In the genomic region with DNA sequence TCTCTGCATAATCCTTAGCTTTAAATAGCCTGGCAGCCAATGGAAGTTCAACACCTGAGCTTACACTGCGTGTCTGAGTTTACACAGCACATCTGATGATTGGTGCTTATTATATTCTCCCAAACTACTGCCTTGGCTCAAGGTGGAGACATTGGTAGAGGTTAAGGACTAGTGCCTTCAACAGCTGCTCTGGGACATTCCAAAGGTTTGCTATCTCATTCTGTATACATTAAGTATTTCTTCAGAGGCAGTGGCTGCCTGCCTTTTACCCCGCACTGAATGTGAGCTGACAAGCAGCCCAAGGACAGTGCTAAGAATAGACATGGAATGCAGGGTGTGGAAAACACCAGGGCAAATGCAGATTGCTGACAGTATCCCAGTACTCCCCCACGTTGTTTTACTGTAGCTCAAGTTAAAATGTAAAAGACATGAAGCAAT, we compare ENCODE assay signal across 1 cellular context.
TF ChIP-seq lines count a peak whose summit lies in the region.

No MANE protein-coding gene starts in this region.

TF ChIP-seq in SK-N-SH, 30 proteins besides CTCF, POLR2A, EP300 and RAD21 (continued from another document):
- TF ChIP-seq, protein P1, sequence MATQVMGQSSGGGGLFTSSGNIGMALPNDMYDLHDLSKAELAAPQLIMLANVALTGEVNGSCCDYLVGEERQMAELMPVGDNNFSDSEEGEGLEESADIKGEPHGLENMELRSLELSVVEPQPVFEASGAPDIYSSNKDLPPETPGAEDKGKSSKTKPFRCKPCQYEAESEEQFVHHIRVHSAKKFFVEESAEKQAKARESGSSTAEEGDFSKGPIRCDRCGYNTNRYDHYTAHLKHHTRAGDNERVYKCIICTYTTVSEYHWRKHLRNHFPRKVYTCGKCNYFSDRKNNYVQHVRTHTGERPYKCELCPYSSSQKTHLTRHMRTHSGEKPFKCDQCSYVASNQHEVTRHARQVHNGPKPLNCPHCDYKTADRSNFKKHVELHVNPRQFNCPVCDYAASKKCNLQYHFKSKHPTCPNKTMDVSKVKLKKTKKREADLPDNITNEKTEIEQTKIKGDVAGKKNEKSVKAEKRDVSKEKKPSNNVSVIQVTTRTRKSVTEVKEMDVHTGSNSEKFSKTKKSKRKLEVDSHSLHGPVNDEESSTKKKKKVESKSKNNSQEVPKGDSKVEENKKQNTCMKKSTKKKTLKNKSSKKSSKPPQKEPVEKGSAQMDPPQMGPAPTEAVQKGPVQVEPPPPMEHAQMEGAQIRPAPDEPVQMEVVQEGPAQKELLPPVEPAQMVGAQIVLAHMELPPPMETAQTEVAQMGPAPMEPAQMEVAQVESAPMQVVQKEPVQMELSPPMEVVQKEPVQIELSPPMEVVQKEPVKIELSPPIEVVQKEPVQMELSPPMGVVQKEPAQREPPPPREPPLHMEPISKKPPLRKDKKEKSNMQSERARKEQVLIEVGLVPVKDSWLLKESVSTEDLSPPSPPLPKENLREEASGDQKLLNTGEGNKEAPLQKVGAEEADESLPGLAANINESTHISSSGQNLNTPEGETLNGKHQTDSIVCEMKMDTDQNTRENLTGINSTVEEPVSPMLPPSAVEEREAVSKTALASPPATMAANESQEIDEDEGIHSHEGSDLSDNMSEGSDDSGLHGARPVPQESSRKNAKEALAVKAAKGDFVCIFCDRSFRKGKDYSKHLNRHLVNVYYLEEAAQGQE (IDR thresholded peaks at IDR 0.05; ENCODE audit: low read depth, low read length) = no peak
- TF ChIP-seq TAF1 (IDR thresholded peaks at IDR 0.05; ENCODE audit: borderline replicate concordance, low read depth, low read length) (no peak), RFX5 (IDR thresholded peaks at IDR 0.05; ENCODE audit: low read length) (no peak), FOSL2 (IDR thresholded peaks at IDR 0.05; ENCODE audit: borderline replicate concordance, low read depth) (no peak), FOXJ3 (CRISPR knock-in tag; IDR thresholded peaks at IDR 0.05) (no peak)
